Comparison of ENCODE assay signal across 13 cellular contexts in genomic region chr11:35087648-35088047, GRCh38. TPM values are rescaled to one million over a fixed set of nuclear protein-coding genes. Genes with fewer than 3 reads are reported as not detected.
DNase-seq lines count a peak whose midpoint lies in the region; ATAC-seq, FAIRE-seq and TF ChIP-seq lines count a peak whose summit lies in the region.
"Had no signal": no experiment of that assay in that cellular context is flagged by ENCODE, and none has a peak within 500 bp of the region (broad histone marks: within the 10 kb centered on the region; RNA-seq: fewer than 3 reads in every experiment).

No MANE protein-coding gene starts in this region.

- no peaks in the 10 kb centered on the region for H3K27me3 ChIP-seq in lower lobe of right lung (ENCODE audit: low read depth)
- H3K27me3 ChIP-seq: SJSA1 had no signal

- no peak overlapping the region for H3K4me3 Mint-ChIP-seq in activated T-helper 1 cell treated with anti-CD3 and anti-CD28 coated beads, Interleukin-12 subunit alpha, Interleukin-12 subunit beta, Interleukin-2, Interleukin-4 antibody, amounts not matched to agents 30 ng/mL and 10 ng/mL and 1 ng/mL, durations not matched to agents 14 hours and 24 hours and 36 hours
- H3K4me3 Mint-ChIP-seq: effector memory CD8-positive, alpha-beta T cell had no signal

- H3K4me1 Mint-ChIP-seq in activated T-helper 1 cell treated with anti-CD3 and anti-CD28 coated beads, Interleukin-12 subunit alpha, Interleukin-12 subunit beta, Interleukin-2, Interleukin-4 antibody, amounts not matched to agents 30 ng/mL and 10 ng/mL and 1 ng/mL, durations not matched to agents 14 hours and 24 hours and 36 hours (ENCODE audit: low read depth) = peaks cover 50% of the 10 kb centered on the region

- intact Hi-C loops in activated T-helper 1 cell treated with anti-CD3 and anti-CD28 coated beads, Interleukin-12 subunit alpha, Interleukin-12 subunit beta, Interleukin-2, Interleukin-4 antibody, amounts not matched to agents 30 ng/mL and 10 ng/mL and 1 ng/mL, durations not matched to agents 14 hours and 24 hours and 36 hours (cut with micrococcal nuclease) = loop anchor here (1.0 to 2.0 kb wide), 3 partner anchors 19 to 52 kb away; partner anchors contain the start of gene CD44
- intact Hi-C loops in lower lobe of right lung (cut with DNase I) = no loop called here

- no peaks in the 10 kb centered on the region for H3K27me3 Mint-ChIP-seq in activated T-helper 1 cell treated with anti-CD3 and anti-CD28 coated beads, Interleukin-12 subunit alpha, Interleukin-12 subunit beta, Interleukin-2, Interleukin-4 antibody, amounts not matched to agents 30 ng/mL and 10 ng/mL and 1 ng/mL, durations not matched to agents 14 hours and 24 hours and 36 hours (ENCODE audit: insufficient read depth)
- H3K27me3 Mint-ChIP-seq: effector memory CD8-positive, alpha-beta T cell had no signal

- H3K36me3 Mint-ChIP-seq in activated T-helper 1 cell treated with anti-CD3 and anti-CD28 coated beads, Interleukin-12 subunit alpha, Interleukin-12 subunit beta, Interleukin-2, Interleukin-4 antibody, amounts not matched to agents 30 ng/mL and 10 ng/mL and 1 ng/mL, durations not matched to agents 14 hours and 24 hours and 36 hours (ENCODE audit: low read depth) = peaks cover 4% of the 10 kb centered on the region

- TF ChIP-seq CTCF in AG10803 (conservative IDR thresholded peaks at IDR 0.05; ENCODE audit: low read length) (no peak), lower lobe of right lung (IDR thresholded peaks at IDR 0.05) (no peak)

- H3K27ac Mint-ChIP-seq in activated T-helper 1 cell treated with anti-CD3 and anti-CD28 coated beads, Interleukin-12 subunit alpha, Interleukin-12 subunit beta, Interleukin-2, Interleukin-4 antibody, amounts not matched to agents 30 ng/mL and 10 ng/mL and 1 ng/mL, durations not matched to agents 14 hours and 24 hours and 36 hours = peak overlapping the region; percentile 42

- ATAC-seq in lower lobe of right lung = peak; percentile 43 to 59
- ATAC-seq in GM21717 (IDR thresholded peaks at IDR 0.05; ENCODE audit: unreplicated experiment) = no peak
- ATAC-seq: effector memory CD8-positive, alpha-beta T cell had no signal

- no peaks in the 10 kb centered on the region for H3K9me3 Mint-ChIP-seq in activated T-helper 1 cell treated with anti-CD3 and anti-CD28 coated beads, Interleukin-12 subunit alpha, Interleukin-12 subunit beta, Interleukin-2, Interleukin-4 antibody, amounts not matched to agents 30 ng/mL and 10 ng/mL and 1 ng/mL, durations not matched to agents 14 hours and 24 hours and 36 hours
- H3K9me3 Mint-ChIP-seq: effector memory CD8-positive, alpha-beta T cell had no signal

- peak overlapping the region; percentile 29 for H3K27ac ChIP-seq in lower lobe of right lung
- H3K27ac ChIP-seq: SJSA1 had no signal

- no peak overlapping the region for H3K4me3 ChIP-seq in AG10803 (ENCODE audit: low read length)
- no peak overlapping the region for H3K4me3 ChIP-seq in lower lobe of right lung
- H3K4me3 ChIP-seq: SJSA1 had no signal

- peaks cover 41% of the 10 kb centered on the region for H3K4me1 ChIP-seq in lower lobe of right lung

- no peaks in the 10 kb centered on the region for H3K36me3 ChIP-seq in lower lobe of right lung
- H3K36me3 ChIP-seq: SJSA1 had no signal

- peak; percentile 92 for FAIRE-seq in GM12892 (lab: Jason Lieb, UNC)

- TF ChIP-seq POLR2A in GM12892 (IDR thresholded peaks at IDR 0.05; ENCODE audit: low read depth, low read length) = no peak

- H3K9me3 ChIP-seq in lower lobe of right lung = no peaks in the 10 kb centered on the region
- H3K9me3 ChIP-seq: SJSA1 had no signal

- peak; percentile 78 for DNase-seq in AG10803 (ENCODE audit: low read depth)
- DNase-seq in GM12892 (ENCODE audit: insufficient read length) = no peak
- DNase-seq in activated T-helper 1 cell treated with anti-CD3 and anti-CD28 coated beads, Interleukin-12 subunit alpha, Interleukin-12 subunit beta, Interleukin-2, Interleukin-4 antibody, amounts not matched to agents 30 ng/mL and 10 ng/mL and 1 ng/mL, durations not matched to agents 14 hours and 24 hours and 36 hours (ENCODE audit: low spot score) = peak; percentile 9
- DNase-seq in lower lobe of right lung = no peak
- DNase-seq in NCI-H1417 (lab: John Stamatoyannopoulos, UW) = no peak
- no peak for DNase-seq in HuH-7.5 (ENCODE audit: low spot score)
- DNase-seq in SW480 (ENCODE audit: low spot score) = no peak
- DNase-seq: activated T-cell treated with anti-CD3 and anti-CD28 coated beads, Interleukin-2, amount 50 U/mL, for 1 hour; DMS153; effector memory CD8-positive, alpha-beta T cell; NCI-H1417 treated with DMSO at 0.1 percent for 48 hours had no signal

RNA-seq across cellular contexts. Expression of gene CD44, which starts 51.3 kb away (rescaled TPM):
- polyA plus RNA-seq in GM12892 (2012; ENCODE audit: missing spikeins) = 449 TPM
- 547 and 550 TPM in 2 replicates for total RNA-seq in activated T-helper 1 cell treated with anti-CD3 and anti-CD28 coated beads, Interleukin-12 subunit alpha, Interleukin-12 subunit beta, Interleukin-2, Interleukin-4 antibody, amounts not matched to agents 30 ng/mL and 10 ng/mL and 1 ng/mL, durations not matched to agents 14 hours and 24 hours and 36 hours
- 613 TPM for total RNA-seq in lower lobe of right lung

Comparison
In these comparisons a context has a peak if more than half of its experiments do, and no peak if none do; other contexts are left out.
1. DNase-seq: peak in AG10803 (single experiment) and activated T-helper 1 cell treated with anti-CD3 and anti-CD28 coated beads, Interleukin-12 subunit alpha, Interleukin-12 subunit beta, Interleukin-2, Interleukin-4 antibody, amounts not matched to agents 30 ng/mL and 10 ng/mL and 1 ng/mL, durations not matched to agents 14 hours and 24 hours and 36 hours (single experiment); none in GM12892 (single experiment), lower lobe of right lung (single experiment), NCI-H1417 (0 of 3), HuH-7.5 (single experiment) and SW480 (single experiment).